In genomic region chr17:63552211-63552610, GRCh38 we compare ENCODE assay signal across 8 cellular contexts. TPM values are rescaled to one million over a fixed set of nuclear protein-coding genes. Genes with fewer than 3 reads are reported as not detected.
DNase-seq lines count a peak whose midpoint lies in the region; ATAC-seq and TF ChIP-seq lines count a peak whose summit lies in the region.

No MANE protein-coding gene starts in this region.

- H3K79me2 ChIP-seq in OCI-LY3 (ENCODE audit: low read length) = peaks cover 79% of the 10 kb centered on the region

- TF ChIP-seq CTCF in OCI-LY3 (IDR thresholded peaks at IDR 0.05; ENCODE audit: low read depth, low read length) (no peak), endothelial cell (IDR thresholded peaks at IDR 0.05; ENCODE audit: unreplicated experiment) (no peak), psoas muscle (IDR thresholded peaks at IDR 0.05) (no peak)

- peak overlapping the region; percentile 86 for H3K4me3 Mint-ChIP-seq in endothelial cell (ENCODE audit: unreplicated experiment)

- H3K27me3 ChIP-seq in OCI-LY3 (ENCODE audit: low read depth, low read length) (no peaks in the 10 kb centered on the region), psoas muscle (ENCODE audit: insufficient read depth in 3 of 3, low read length in 2 of 3) (no peaks in the 10 kb centered on the region)

- H3K4me1 ChIP-seq in OCI-LY3 (ENCODE audit: low read length) = peaks cover 15% of the 10 kb centered on the region
- peaks cover 49% of the 10 kb centered on the region for H3K4me1 ChIP-seq in psoas muscle

- peaks cover 2% of the 10 kb centered on the region for H3K36me3 Mint-ChIP-seq in endothelial cell (ENCODE audit: low read depth, unreplicated experiment)

- H3K36me3 ChIP-seq in OCI-LY3 (replicated peaks; ENCODE audit: low read depth, low read length) (peaks cover 19% of the 10 kb centered on the region), psoas muscle (ENCODE audit: insufficient read depth in 1 of 2, low read depth in 1 of 2) (no peaks in the 10 kb centered on the region)

- H2AFZ ChIP-seq in OCI-LY3 (ENCODE audit: low read depth, low read length) = no peak overlapping the region

- H3K4me1 Mint-ChIP-seq in endothelial cell (ENCODE audit: unreplicated experiment) = peaks cover 9% of the 10 kb centered on the region

- H3K9me3 Mint-ChIP-seq in endothelial cell (ENCODE audit: unreplicated experiment) = no peaks in the 10 kb centered on the region

- no peak for ATAC-seq in psoas muscle

- peak overlapping the region; percentile 17; the same call in 1 of the 2 replicates for H3K9ac ChIP-seq in OCI-LY3 (ENCODE audit: low read length)

- 37 to 51% (median 43%) methylated on average over 6 of the region's 6 CpGs for WGBS in psoas muscle, 3 donors

- H4K20me1 ChIP-seq in OCI-LY3 (ENCODE audit: insufficient read depth, low read length) = peaks cover 54% of the 10 kb centered on the region

- DNase-seq in ELR (ENCODE audit: low read depth) (peak; percentile 48), endothelial cell (ENCODE audit: low spot score) (no peak), psoas muscle (no peak), NCI-H2196 (lab: John Stamatoyannopoulos, UW; ENCODE audit: unreplicated experiment) (no peak), NCI-H2029 treated with DMSO at 0.1 percent for 48 hours (lab: John Stamatoyannopoulos, UW) (no peak), UCSD-AML1 (lab: John Stamatoyannopoulos, UW; ENCODE audit: unreplicated experiment) (no peak), NCI-H774 (lab: John Stamatoyannopoulos, UW) (no peak)

- intact Hi-C loops in psoas muscle (cut with DNase I) = loop anchor here in 1 of 2 donors (5.0 kb wide), 1 partner anchor 45 kb away; no protein-coding TSS in a partner anchor

- H3K9me3 ChIP-seq in OCI-LY3 (ENCODE audit: insufficient read depth, low read length) (no peaks in the 10 kb centered on the region), psoas muscle (no peaks in the 10 kb centered on the region)

- peak overlapping the region; percentile 61 for H3K4me2 ChIP-seq in OCI-LY3 (ENCODE audit: low read length)

- H3K27ac ChIP-seq in OCI-LY3 (ENCODE audit: low read length) = no peak overlapping the region
- peak overlapping the region; percentile 27 for H3K27ac ChIP-seq in psoas muscle

- peak overlapping the region; percentile 53 for H3K27ac Mint-ChIP-seq in endothelial cell (ENCODE audit: unreplicated experiment)

- peak overlapping the region; percentile 92 for H3K4me3 ChIP-seq in OCI-LY3 (ENCODE audit: low read length)
- H3K4me3 ChIP-seq in psoas muscle = peak overlapping the region; percentile 94

- H3K27me3 Mint-ChIP-seq in endothelial cell (ENCODE audit: unreplicated experiment) = no peaks in the 10 kb centered on the region

RNA-seq across cellular contexts. Expression of gene DCAF7, which starts 1.9 kb away (rescaled TPM):
- total RNA-seq in endothelial cell (ENCODE audit: unreplicated experiment) = 123 TPM
- 10 to 100 TPM; 24.0 to 30.2 (median 27.6) TPM for total RNA-seq in psoas muscle
- polyA plus RNA-seq in psoas muscle = 10 to 100 TPM; 10.6 to 27.3 (median 21.7) TPM

RNA-seq across cellular contexts. Expression of gene KCNH6, which starts 29.1 kb away (rescaled TPM):
- total RNA-seq in endothelial cell (ENCODE audit: unreplicated experiment) = 18.6 TPM
- not detected for total RNA-seq in psoas muscle
- not detected for polyA plus RNA-seq in psoas muscle

RNA-seq across cellular contexts. Expression of gene TACO1, which starts 48.5 kb away (rescaled TPM):
- total RNA-seq in endothelial cell (ENCODE audit: unreplicated experiment) (19.4 TPM), psoas muscle (10 to 100 TPM; 28.6 to 45.5 (median 41.5) TPM)
- polyA plus RNA-seq in psoas muscle = 10 to 100 TPM; 41.0 to 49.5 (median 48.7) TPM

Comparison
In these comparisons a context has a peak if more than half of its experiments do, and no peak if none do; other contexts are left out.
1. RNA of gene KCNH6, which starts 29.1 kb away (total RNA-seq): 18.6 TPM in endothelial cell (single experiment); not detected in psoas muscle; every median in the first group is over 10 times any median in the second.